ENCODE assay signal across 8 cellular contexts in the genomic region with DNA sequence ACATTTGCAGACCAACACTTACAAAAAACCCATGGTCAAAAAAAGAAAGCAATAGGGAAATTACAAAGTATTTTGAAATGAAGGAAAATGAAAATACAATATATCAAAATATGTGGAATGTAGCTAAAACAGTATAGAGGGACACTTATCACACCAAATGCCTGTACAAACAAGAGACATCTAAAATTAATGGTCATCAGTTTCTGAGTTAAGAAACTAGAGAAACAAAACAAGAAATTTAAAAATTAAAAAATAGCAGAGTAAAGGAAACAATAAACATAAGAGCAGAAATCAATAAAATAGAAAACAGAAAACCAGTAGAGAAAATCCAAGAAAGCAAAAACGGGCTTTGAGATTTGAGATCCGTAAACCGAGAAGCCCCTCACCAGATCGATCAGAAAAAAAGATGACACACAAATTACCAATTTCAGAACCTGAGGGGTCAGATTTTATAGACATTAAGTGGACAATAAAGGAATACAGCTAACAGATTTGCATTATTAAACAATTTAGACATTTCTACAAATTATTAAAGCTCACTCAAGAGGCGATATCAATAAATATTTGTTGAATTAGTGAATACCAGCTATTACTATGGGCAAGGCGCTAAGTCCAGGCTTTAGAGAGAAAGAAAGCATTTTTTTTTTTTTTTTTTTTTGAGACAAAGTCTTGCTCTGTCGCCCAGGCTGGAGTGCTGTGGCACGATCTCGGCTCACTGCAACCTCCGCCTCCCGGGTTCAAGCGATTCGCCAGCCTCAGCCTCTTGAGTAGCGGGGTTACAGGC. TPM values are rescaled to one million over a fixed set of nuclear protein-coding genes. Genes with fewer than 3 reads are reported as not detected.
DNase-seq lines count a peak whose midpoint lies in the region; ATAC-seq, FAIRE-seq and TF ChIP-seq lines count a peak whose summit lies in the region.

No MANE protein-coding gene starts in this region.

- TF ChIP-seq POLR2A in body of pancreas (IDR thresholded peaks at IDR 0.05), result no peak
- no peak for TF ChIP-seq POLR2A in tibial nerve (IDR thresholded peaks at IDR 0.05)
- no peak for TF ChIP-seq POLR2A in H54 (IDR thresholded peaks at IDR 0.05; ENCODE audit: low read depth, low read length)

- H3K4me1 ChIP-seq in body of pancreas (peaks cover 28% of the 10 kb centered on the region), lung (ENCODE audit: control insufficient read depth in 2 of 2, insufficient read depth in 2 of 2, low read length in 2 of 2) (peaks cover 3 to 4% of the 10 kb centered on the region in 2 donors), tibial nerve (peaks cover 0 to 21% (median 11%) of the 10 kb centered on the region in 4 donors)

- no peaks in the 10 kb centered on the region for H3K9me3 Mint-ChIP-seq in activated T-cell treated with anti-CD3 and anti-CD28 coated beads, Interleukin-2, amount 50 U/mL, for 4 hours

- peaks cover 25% of the 10 kb centered on the region for H3K4me1 Mint-ChIP-seq in activated T-cell treated with anti-CD3 and anti-CD28 coated beads, Interleukin-2, amount 50 U/mL, for 4 hours (ENCODE audit: low read depth)

- intact Hi-C loops in body of pancreas (cut with DNase I), result no loop called here

- DNase-seq in activated T-cell treated with anti-CD3 and anti-CD28 coated beads, Interleukin-2, amount 50 U/mL, for 4 hours, result no peak
- no peak for DNase-seq in activated T-cell treated with anti-CD3 and anti-CD28 coated beads, Interleukin-2, amount 50 U/mL, for 48 hours
- DNase-seq in body of pancreas, result no peak
- DNase-seq in lung (ENCODE audit: low spot score), result no peak
- DNase-seq in tibial nerve (ENCODE audit: low spot score in 2 of 2), result no peak
- DNase-seq in SIG-M5 (lab: John Stamatoyannopoulos, UW), result no peak
- no peak for DNase-seq in NCI-H345 treated with DMSO at 0.1 percent for 48 hours (lab: John Stamatoyannopoulos, UW; ENCODE audit: unreplicated experiment)
- DNase-seq in H54 (ENCODE audit: insufficient read length, low spot score), result no peak

- H3K27me3 ChIP-seq in body of pancreas (no peaks in the 10 kb centered on the region), lung (ENCODE audit: control insufficient read depth, insufficient read depth) (no peaks in the 10 kb centered on the region), tibial nerve (no peaks in the 10 kb centered on the region)

- TF ChIP-seq CTCF in body of pancreas (IDR thresholded peaks at IDR 0.05), result no peak
- no peak for TF ChIP-seq CTCF in lung (IDR thresholded peaks at IDR 0.05; ENCODE audit: control extremely low read depth, extremely low read depth)
- TF ChIP-seq CTCF in tibial nerve (IDR thresholded peaks at IDR 0.05), result no peak

- ATAC-seq in activated T-cell treated with anti-CD3 and anti-CD28 coated beads, Interleukin-2, amount 50 U/mL, for 4 hours, result no peak
- ATAC-seq in body of pancreas (no peak), lung (ENCODE audit: insufficient read depth, low FRiP score) (no peak)

- H3K9me3 ChIP-seq in body of pancreas (no peaks in the 10 kb centered on the region), lung (ENCODE audit: control insufficient read depth in 2 of 2, insufficient read depth in 1 of 2, low read length in 1 of 2) (no peaks in the 10 kb centered on the region), tibial nerve (peaks cover 0 to 5% (median 0%) of the 10 kb centered on the region in 4 donors)

- peak overlapping the region in 1 of 2 donors; percentile 20 for H3K4me3 ChIP-seq in body of pancreas
- peak overlapping the region; percentile 46 for H3K4me3 ChIP-seq in lung
- H3K4me3 ChIP-seq in tibial nerve, result peak overlapping the region; percentile 67 to 98 (median 84)

- TF ChIP-seq EP300 in tibial nerve (IDR thresholded peaks at IDR 0.05), result no peak

- 62 to 63% methylated on average over 14 of the region's 14 CpGs for WGBS in body of pancreas, 2 donors
- 62 to 72% methylated on average over 14 of the region's 14 CpGs for WGBS in lung, 2 donors
- 72 to 81% methylated on average over 14 of the region's 14 CpGs for WGBS in tibial nerve, 2 donors

- peak overlapping the region; percentile 19 to 86 (median 84) for H3K27ac ChIP-seq in body of pancreas
- H3K27ac ChIP-seq in lung (ENCODE audit: low read depth in 1 of 2, low read length in 1 of 2), result peak overlapping the region; percentile 90 to 92
- H3K27ac ChIP-seq in tibial nerve, result peak overlapping the region; percentile 66 to 98 (median 89)

- H3K36me3 ChIP-seq in body of pancreas (replicated peaks in 1 of 2; ENCODE audit: insufficient read depth in 1 of 2, low read depth in 2 of 2) (no peaks in the 10 kb centered on the region), lung (ENCODE audit: control insufficient read depth in 2 of 2, insufficient read depth in 2 of 2, low read length in 2 of 2) (no peaks in the 10 kb centered on the region), tibial nerve (peaks cover 0 to 9% (median 0%) of the 10 kb centered on the region in 3 donors)

- no peak for FAIRE-seq in H54 (lab: Jason Lieb, UNC)

- peaks cover 9% of the 10 kb centered on the region for H3K27me3 Mint-ChIP-seq in activated T-cell treated with anti-CD3 and anti-CD28 coated beads, Interleukin-2, amount 50 U/mL, for 4 hours (ENCODE audit: low read depth)

- peak overlapping the region; percentile 92 for H3K4me3 Mint-ChIP-seq in activated T-cell treated with anti-CD3 and anti-CD28 coated beads, Interleukin-2, amount 50 U/mL, for 4 hours

- H3K36me3 Mint-ChIP-seq in activated T-cell treated with anti-CD3 and anti-CD28 coated beads, Interleukin-2, amount 50 U/mL, for 4 hours (ENCODE audit: insufficient read depth), result peaks cover 11% of the 10 kb centered on the region

RNA-seq across cellular contexts. Expression of gene TENT2, which starts 1.0 kb away (rescaled TPM):
- 10 to 100 TPM; 58.2 to 65.6 (median 64.5) TPM for total RNA-seq in activated T-cell treated with anti-CD3 and anti-CD28 coated beads, Interleukin-2, amount 50 U/mL, for 4 hours
- total RNA-seq in body of pancreas (10 to 100 TPM; 44.6 to 50.1 TPM), lung (100 to 1,000 TPM in 1 of 2 donors, 10 to 100 TPM in 1; 65.6 to 173 TPM), tibial nerve (10 to 100 TPM; 65.4 to 97.2 (median 80.0) TPM)
- 10 to 100 TPM; 17.3 to 33.2 TPM for polyA plus RNA-seq in lung
